16 cellular contexts compared by ENCODE assay signal in genomic region chr17:19342611-19343255, GRCh38. TPM values are rescaled to one million over a fixed set of nuclear protein-coding genes. Genes with fewer than 3 reads are reported as not detected.
A peak's percentile ranks its signal among the peaks of the same experiment; 100 is the strongest.
DNase-seq lines count a peak whose midpoint lies in the region; ATAC-seq and FAIRE-seq lines count a peak whose summit lies in the region.
"Had no signal": no experiment of that assay in that cellular context is flagged by ENCODE, and none has a peak within 500 bp of the region (broad histone marks: within the 10 kb centered on the region; RNA-seq: fewer than 3 reads in every experiment).

No MANE protein-coding gene starts in this region.

- peaks cover 3% of the 10 kb centered on the region for H3K4me1 Mint-ChIP-seq in activated T-helper 2 cell treated with anti-CD3 and anti-CD28 coated beads, Interferon-gamma antibody, Interleukin-2, Interleukin-4, amounts not matched to agents 10 μg/mL and 5 μg/mL and 100 μg/mL, durations not matched to agents 14 hours and 24 hours and 36 hours (ENCODE audit: low read depth)

- H3K27me3 Mint-ChIP-seq in activated T-helper 2 cell treated with anti-CD3 and anti-CD28 coated beads, Interferon-gamma antibody, Interleukin-2, Interleukin-4, amounts not matched to agents 10 μg/mL and 5 μg/mL and 100 μg/mL, durations not matched to agents 14 hours and 24 hours and 36 hours (ENCODE audit: low read depth) = no peaks in the 10 kb centered on the region

- in situ Hi-C loops in G401 (cut with HindIII; ENCODE audit: low sequenced_read_pairs) = no loop called here

- peak; percentile 8 for ATAC-seq in sciatic nerve
- ATAC-seq: activated naive CD4-positive, alpha-beta T cell treated with anti-CD3 and anti-CD28 coated beads, Interleukin-2, amount 50 U/mL, for 72 hours; Right ventricle myocardium inferior had no signal

- H3K27ac Mint-ChIP-seq in activated T-helper 2 cell treated with anti-CD3 and anti-CD28 coated beads, Interferon-gamma antibody, Interleukin-2, Interleukin-4, amounts not matched to agents 10 μg/mL and 5 μg/mL and 100 μg/mL, durations not matched to agents 14 hours and 24 hours and 36 hours = no peak overlapping the region
- H3K27ac Mint-ChIP-seq: activated naive CD4-positive, alpha-beta T cell treated with anti-CD3 and anti-CD28 coated beads, Interleukin-2, amount 50 U/mL, for 72 hours had no signal

- FAIRE-seq in HTR-8/SVneo (lab: Jason Lieb, UNC) = peak; percentile 52

- H3K9me3 Mint-ChIP-seq in activated T-helper 2 cell treated with anti-CD3 and anti-CD28 coated beads, Interferon-gamma antibody, Interleukin-2, Interleukin-4, amounts not matched to agents 10 μg/mL and 5 μg/mL and 100 μg/mL, durations not matched to agents 14 hours and 24 hours and 36 hours = no peaks in the 10 kb centered on the region
- H3K9me3 Mint-ChIP-seq: activated naive CD4-positive, alpha-beta T cell treated with anti-CD3 and anti-CD28 coated beads, Interleukin-2, amount 50 U/mL, for 72 hours; GM23338 had no signal

- intact Hi-C loops in sciatic nerve (cut with DNase I) = no loop called here
- intact Hi-C loops in activated T-helper 2 cell treated with anti-CD3 and anti-CD28 coated beads, Interferon-gamma antibody, Interleukin-2, Interleukin-4, amounts not matched to agents 10 μg/mL and 5 μg/mL and 100 μg/mL, durations not matched to agents 14 hours and 24 hours and 36 hours (cut with micrococcal nuclease) = no loop called here

- no peak overlapping the region for H3K4me3 Mint-ChIP-seq in activated T-helper 2 cell treated with anti-CD3 and anti-CD28 coated beads, Interferon-gamma antibody, Interleukin-2, Interleukin-4, amounts not matched to agents 10 μg/mL and 5 μg/mL and 100 μg/mL, durations not matched to agents 14 hours and 24 hours and 36 hours (ENCODE audit: low read depth)
- H3K4me3 Mint-ChIP-seq: GM23338 had no signal

- H3K36me3 Mint-ChIP-seq in activated T-helper 2 cell treated with anti-CD3 and anti-CD28 coated beads, Interferon-gamma antibody, Interleukin-2, Interleukin-4, amounts not matched to agents 10 μg/mL and 5 μg/mL and 100 μg/mL, durations not matched to agents 14 hours and 24 hours and 36 hours (ENCODE audit: low read depth) = no peaks in the 10 kb centered on the region
- H3K36me3 Mint-ChIP-seq: activated naive CD4-positive, alpha-beta T cell treated with anti-CD3 and anti-CD28 coated beads, Interleukin-2, amount 50 U/mL, for 72 hours had no signal

- DNase-seq in G401 (ENCODE audit: low spot score) (peak; percentile 55), HTR-8/SVneo (ENCODE audit: insufficient read length, low spot score) (no peak), islet precursor cell (peak; percentile 50), sciatic nerve (ENCODE audit: low spot score) (peak; percentile 58), hypothalamus (lab: John Stamatoyannopoulos, UW) (no peak), NCI-H146 treated with DMSO at 0.1 percent for 48 hours (lab: John Stamatoyannopoulos, UW; ENCODE audit: unreplicated experiment) (no peak)
- no peak for DNase-seq in activated T-helper 2 cell treated with anti-CD3 and anti-CD28 coated beads, Interferon-gamma antibody, Interleukin-2, Interleukin-4, amounts not matched to agents 10 μg/mL and 5 μg/mL and 100 μg/mL, durations not matched to agents 14 hours and 24 hours and 36 hours (ENCODE audit: low spot score)
- DNase-seq: activated T-cell treated with anti-CD3 and anti-CD28 coated beads, Interleukin-2, amount 50 U/mL, for 1 hour; kidney glomerular epithelial cell; NCI-H1048; NCI-H2107; stimulated activated CD4-positive, alpha-beta T cell treated with anti-CD3 and anti-CD28 coated beads, Interleukin-15, amount 100 ng/mL, for 24 hours; T-helper 1 cell had no signal

RNA-seq across cellular contexts. Expression of gene B9D1, which starts 19.8 kb away (rescaled TPM):
- 50.5 and 94.6 TPM in 2 replicates for total RNA-seq in G401 (2014; rRNA removed; shearing (Covaris generic))
- total RNA-seq in sciatic nerve = 19.8 TPM
- total RNA-seq in activated T-helper 2 cell treated with anti-CD3 and anti-CD28 coated beads, Interferon-gamma antibody, Interleukin-2, Interleukin-4, amounts not matched to agents 10 μg/mL and 5 μg/mL and 100 μg/mL, durations not matched to agents 14 hours and 24 hours and 36 hours = 6.7 TPM in 2 replicates

RNA-seq across cellular contexts. Expression of gene MAPK7, which starts 35.6 kb away (rescaled TPM):
- 1.2 and 5.1 TPM in 2 replicates for total RNA-seq in G401 (2014; rRNA removed; shearing (Covaris generic))
- total RNA-seq in sciatic nerve = 28.2 TPM
- total RNA-seq in activated T-helper 2 cell treated with anti-CD3 and anti-CD28 coated beads, Interferon-gamma antibody, Interleukin-2, Interleukin-4, amounts not matched to agents 10 μg/mL and 5 μg/mL and 100 μg/mL, durations not matched to agents 14 hours and 24 hours and 36 hours = 18.9 and 22.6 TPM in 2 replicates

RNA-seq across cellular contexts. Expression of gene MFAP4, which starts 44.3 kb away (rescaled TPM):
- 0.31 TPM in 1 of 2 replicates, not detected in the other for total RNA-seq in G401 (2014; rRNA removed; shearing (Covaris generic))
- total RNA-seq in sciatic nerve = 115 TPM
- not detected in 2 replicates for total RNA-seq in activated T-helper 2 cell treated with anti-CD3 and anti-CD28 coated beads, Interferon-gamma antibody, Interleukin-2, Interleukin-4, amounts not matched to agents 10 μg/mL and 5 μg/mL and 100 μg/mL, durations not matched to agents 14 hours and 24 hours and 36 hours
- total RNA-seq: activated naive CD4-positive, alpha-beta T cell treated with anti-CD3 and anti-CD28 coated beads, Interleukin-2, amount 50 U/mL, for 72 hours had no signal

Comparison
In these comparisons a context has a peak if more than half of its experiments do, and no peak if none do; other contexts are left out.
1. DNase-seq: peak in G401 (single experiment), islet precursor cell (single experiment) and sciatic nerve (single experiment); none in HTR-8/SVneo (single experiment), hypothalamus (0 of 51), activated T-helper 2 cell treated with anti-CD3 and anti-CD28 coated beads, Interferon-gamma antibody, Interleukin-2, Interleukin-4, amounts not matched to agents 10 μg/mL and 5 μg/mL and 100 μg/mL, durations not matched to agents 14 hours and 24 hours and 36 hours (single experiment) and NCI-H146 treated with DMSO at 0.1 percent for 48 hours (single experiment).
2. RNA of gene MFAP4, which starts 44.3 kb away (total RNA-seq): 115 TPM in sciatic nerve (single experiment); 0.31 TPM in G401 and not detected in activated T-helper 2 cell treated with anti-CD3 and anti-CD28 coated beads, Interferon-gamma antibody, Interleukin-2, Interleukin-4, amounts not matched to agents 10 μg/mL and 5 μg/mL and 100 μg/mL, durations not matched to agents 14 hours and 24 hours and 36 hours; every median in the first group is over 10 times any median in the second.